ENCODE assay signal across 2 cellular contexts in the genomic region with DNA sequence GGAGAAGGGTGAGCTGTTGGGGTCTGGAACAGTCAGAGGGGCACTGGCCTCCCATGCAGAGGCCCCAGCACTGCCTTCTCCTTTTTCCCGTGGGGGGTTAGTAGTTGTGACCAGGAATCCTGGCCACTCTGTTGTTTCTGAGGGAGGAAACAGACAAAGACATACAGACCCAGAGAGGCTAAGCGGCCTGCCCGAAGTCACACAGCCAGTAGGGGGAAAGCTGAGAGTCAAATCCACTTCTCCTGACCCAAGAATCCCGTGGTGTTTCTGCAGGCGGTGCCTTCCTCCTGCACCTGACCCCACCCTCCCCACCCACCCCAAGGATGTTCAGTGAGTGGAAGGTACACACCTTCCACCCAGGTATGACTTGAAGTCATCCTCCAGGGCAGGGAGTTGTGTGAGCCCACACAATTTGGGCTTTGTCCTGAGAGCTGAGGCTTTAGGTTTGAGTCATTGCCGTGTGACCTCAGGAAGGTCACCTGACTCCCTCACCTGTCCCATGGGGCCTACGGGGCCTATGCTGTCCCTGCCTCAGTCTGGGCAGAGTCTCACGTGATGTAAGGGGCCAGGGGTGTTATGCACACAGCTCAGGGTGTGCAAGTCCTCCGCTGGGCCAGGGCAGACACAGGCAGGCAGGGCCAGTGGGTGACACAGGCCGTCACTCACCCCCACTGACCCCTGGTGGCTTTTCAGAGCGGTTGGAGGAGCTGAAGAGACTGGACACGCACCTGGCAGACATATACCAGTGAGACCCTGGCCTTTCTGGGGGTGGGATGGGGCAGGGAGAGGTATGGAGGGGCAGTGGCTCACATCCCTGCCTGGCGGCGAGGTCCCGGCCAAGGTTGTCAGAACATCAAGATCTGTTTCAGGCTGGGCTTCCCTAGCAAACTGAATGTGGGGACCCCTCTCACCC.
TF ChIP-seq lines count a peak whose summit lies in the region.

No MANE protein-coding gene starts in this region.

TF ChIP-seq in GM23338, 12 proteins besides CTCF, POLR2A, EP300 and RAD21 (continued from another document):
- TF ChIP-seq, protein P1, sequence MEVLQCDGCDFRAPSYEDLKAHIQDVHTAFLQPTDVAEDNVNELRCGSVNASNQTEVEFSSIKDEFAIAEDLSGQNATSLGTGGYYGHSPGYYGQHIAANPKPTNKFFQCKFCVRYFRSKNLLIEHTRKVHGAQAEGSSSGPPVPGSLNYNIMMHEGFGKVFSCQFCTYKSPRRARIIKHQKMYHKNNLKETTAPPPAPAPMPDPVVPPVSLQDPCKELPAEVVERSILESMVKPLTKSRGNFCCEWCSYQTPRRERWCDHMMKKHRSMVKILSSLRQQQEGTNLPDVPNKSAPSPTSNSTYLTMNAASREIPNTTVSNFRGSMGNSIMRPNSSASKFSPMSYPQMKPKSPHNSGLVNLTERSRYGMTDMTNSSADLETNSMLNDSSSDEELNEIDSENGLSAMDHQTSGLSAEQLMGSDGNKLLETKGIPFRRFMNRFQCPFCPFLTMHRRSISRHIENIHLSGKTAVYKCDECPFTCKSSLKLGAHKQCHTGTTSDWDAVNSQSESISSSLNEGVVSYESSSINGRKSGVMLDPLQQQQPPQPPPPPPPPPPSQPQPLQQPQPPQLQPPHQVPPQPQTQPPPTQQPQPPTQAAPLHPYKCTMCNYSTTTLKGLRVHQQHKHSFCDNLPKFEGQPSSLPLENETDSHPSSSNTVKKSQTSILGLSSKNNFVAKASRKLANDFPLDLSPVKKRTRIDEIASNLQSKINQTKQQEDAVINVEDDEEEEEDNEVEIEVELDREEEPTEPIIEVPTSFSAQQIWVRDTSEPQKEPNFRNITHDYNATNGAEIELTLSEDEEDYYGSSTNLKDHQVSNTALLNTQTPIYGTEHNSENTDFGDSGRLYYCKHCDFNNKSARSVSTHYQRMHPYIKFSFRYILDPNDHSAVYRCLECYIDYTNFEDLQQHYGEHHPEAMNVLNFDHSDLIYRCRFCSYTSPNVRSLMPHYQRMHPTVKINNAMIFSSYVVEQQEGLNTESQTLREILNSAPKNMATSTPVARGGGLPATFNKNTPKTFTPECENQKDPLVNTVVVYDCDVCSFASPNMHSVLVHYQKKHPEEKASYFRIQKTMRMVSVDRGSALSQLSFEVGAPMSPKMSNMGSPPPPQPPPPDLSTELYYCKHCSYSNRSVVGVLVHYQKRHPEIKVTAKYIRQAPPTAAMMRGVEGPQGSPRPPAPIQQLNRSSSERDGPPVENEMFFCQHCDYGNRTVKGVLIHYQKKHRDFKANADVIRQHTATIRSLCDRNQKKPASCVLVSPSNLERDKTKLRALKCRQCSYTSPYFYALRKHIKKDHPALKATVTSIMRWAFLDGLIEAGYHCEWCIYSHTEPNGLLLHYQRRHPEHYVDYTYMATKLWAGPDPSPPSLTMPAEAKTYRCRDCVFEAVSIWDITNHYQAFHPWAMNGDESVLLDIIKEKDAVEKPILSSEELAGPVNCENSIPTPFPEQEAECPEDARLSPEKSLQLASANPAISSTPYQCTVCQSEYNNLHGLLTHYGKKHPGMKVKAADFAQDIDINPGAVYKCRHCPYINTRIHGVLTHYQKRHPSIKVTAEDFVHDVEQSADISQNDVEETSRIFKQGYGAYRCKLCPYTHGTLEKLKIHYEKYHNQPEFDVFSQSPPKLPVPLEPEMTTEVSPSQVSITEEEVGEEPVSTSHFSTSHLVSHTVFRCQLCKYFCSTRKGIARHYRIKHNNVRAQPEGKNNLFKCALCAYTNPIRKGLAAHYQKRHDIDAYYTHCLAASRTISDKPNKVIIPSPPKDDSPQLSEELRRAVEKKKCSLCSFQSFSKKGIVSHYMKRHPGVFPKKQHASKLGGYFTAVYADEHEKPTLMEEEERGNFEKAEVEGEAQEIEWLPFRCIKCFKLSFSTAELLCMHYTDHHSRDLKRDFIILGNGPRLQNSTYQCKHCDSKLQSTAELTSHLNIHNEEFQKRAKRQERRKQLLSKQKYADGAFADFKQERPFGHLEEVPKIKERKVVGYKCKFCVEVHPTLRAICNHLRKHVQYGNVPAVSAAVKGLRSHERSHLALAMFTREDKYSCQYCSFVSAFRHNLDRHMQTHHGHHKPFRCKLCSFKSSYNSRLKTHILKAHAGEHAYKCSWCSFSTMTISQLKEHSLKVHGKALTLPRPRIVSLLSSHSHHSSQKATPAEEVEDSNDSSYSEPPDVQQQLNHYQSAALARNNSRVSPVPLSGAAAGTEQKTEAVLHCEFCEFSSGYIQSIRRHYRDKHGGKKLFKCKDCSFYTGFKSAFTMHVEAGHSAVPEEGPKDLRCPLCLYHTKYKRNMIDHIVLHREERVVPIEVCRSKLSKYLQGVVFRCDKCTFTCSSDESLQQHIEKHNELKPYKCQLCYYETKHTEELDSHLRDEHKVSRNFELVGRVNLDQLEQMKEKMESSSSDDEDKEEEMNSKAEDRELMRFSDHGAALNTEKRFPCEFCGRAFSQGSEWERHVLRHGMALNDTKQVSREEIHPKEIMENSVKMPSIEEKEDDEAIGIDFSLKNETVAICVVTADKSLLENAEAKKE (CRISPR knock-in tag; IDR thresholded peaks at IDR 0.05), result no peak

TF ChIP-seq in HepG2, 621 proteins besides CTCF, POLR2A, EP300 and RAD21 (continued from another document and continues in another):
- TF ChIP-seq ZNF674 (CRISPR knock-in tag; IDR thresholded peaks at IDR 0.05; ENCODE audit: low read depth) (no peak), PHF21A (CRISPR knock-in tag; IDR thresholded peaks at IDR 0.05) (0 out of 2 replicates have a peak, but pooled peaks have one; percentile 40), ZNF792 (CRISPR knock-in tag; IDR thresholded peaks at IDR 0.05) (no peak), MXI1 (IDR thresholded peaks at IDR 0.05; ENCODE audit: borderline replicate concordance, low read depth, low read length) (no peak), GLI4 (CRISPR knock-in tag; IDR thresholded peaks at IDR 0.05; ENCODE audit: borderline replicate concordance) (no peak), ELF4 (CRISPR knock-in tag; IDR thresholded peaks at IDR 0.05; ENCODE audit: borderline replicate concordance) (no peak), CBX1 (IDR thresholded peaks at IDR 0.05; ENCODE audit: low read depth) (no peak), ZFAT (CRISPR knock-in tag; conservative IDR thresholded peaks at IDR 0.05) (no peak), RFX1 (IDR thresholded peaks at IDR 0.05) (no peak), ZNF773 (CRISPR knock-in tag; IDR thresholded peaks at IDR 0.05; ENCODE audit: borderline replicate concordance) (no peak), TCF7L2 (IDR thresholded peaks at IDR 0.05; ENCODE audit: low read depth, low read length) (no peak), NR1H2 (CRISPR knock-in tag; IDR thresholded peaks at IDR 0.05; ENCODE audit: borderline replicate concordance, low read depth) (no peak), ZNF432 (CRISPR knock-in tag; IDR thresholded peaks at IDR 0.05; ENCODE audit: borderline replicate concordance) (no peak), ZNF891 (CRISPR knock-in tag; IDR thresholded peaks at IDR 0.05) (no peak), NR2F1 (CRISPR knock-in tag; IDR thresholded peaks at IDR 0.05) (peak in 1 of 2 experiments; percentile 36; a peak in 1 of 4 replicates), MED1 (CRISPR knock-in tag; IDR thresholded peaks at IDR 0.05) (peak; percentile 22; the same call in 1 of the 2 replicates)
- TF ChIP-seq, protein P2, sequence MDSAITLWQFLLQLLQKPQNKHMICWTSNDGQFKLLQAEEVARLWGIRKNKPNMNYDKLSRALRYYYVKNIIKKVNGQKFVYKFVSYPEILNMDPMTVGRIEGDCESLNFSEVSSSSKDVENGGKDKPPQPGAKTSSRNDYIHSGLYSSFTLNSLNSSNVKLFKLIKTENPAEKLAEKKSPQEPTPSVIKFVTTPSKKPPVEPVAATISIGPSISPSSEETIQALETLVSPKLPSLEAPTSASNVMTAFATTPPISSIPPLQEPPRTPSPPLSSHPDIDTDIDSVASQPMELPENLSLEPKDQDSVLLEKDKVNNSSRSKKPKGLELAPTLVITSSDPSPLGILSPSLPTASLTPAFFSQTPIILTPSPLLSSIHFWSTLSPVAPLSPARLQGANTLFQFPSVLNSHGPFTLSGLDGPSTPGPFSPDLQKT (CRISPR knock-in tag; IDR thresholded peaks at IDR 0.05; ENCODE audit: borderline replicate concordance), result no peak
- TF ChIP-seq, protein P3, sequence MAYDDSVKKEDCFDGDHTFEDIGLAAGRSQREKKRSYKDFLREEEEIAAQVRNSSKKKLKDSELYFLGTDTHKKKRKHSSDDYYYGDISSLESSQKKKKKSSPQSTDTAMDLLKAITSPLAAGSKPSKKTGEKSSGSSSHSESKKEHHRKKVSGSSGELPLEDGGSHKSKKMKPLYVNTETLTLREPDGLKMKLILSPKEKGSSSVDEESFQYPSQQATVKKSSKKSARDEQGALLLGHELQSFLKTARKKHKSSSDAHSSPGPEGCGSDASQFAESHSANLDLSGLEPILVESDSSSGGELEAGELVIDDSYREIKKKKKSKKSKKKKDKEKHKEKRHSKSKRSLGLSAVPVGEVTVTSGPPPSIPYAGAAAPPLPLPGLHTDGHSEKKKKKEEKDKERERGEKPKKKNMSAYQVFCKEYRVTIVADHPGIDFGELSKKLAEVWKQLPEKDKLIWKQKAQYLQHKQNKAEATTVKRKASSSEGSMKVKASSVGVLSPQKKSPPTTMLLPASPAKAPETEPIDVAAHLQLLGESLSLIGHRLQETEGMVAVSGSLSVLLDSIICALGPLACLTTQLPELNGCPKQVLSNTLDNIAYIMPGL (CRISPR knock-in tag; IDR thresholded peaks at IDR 0.05; ENCODE audit: borderline replicate concordance in 1 of 2, low read depth in 1 of 2), result no peak
- TF ChIP-seq, protein P4, sequence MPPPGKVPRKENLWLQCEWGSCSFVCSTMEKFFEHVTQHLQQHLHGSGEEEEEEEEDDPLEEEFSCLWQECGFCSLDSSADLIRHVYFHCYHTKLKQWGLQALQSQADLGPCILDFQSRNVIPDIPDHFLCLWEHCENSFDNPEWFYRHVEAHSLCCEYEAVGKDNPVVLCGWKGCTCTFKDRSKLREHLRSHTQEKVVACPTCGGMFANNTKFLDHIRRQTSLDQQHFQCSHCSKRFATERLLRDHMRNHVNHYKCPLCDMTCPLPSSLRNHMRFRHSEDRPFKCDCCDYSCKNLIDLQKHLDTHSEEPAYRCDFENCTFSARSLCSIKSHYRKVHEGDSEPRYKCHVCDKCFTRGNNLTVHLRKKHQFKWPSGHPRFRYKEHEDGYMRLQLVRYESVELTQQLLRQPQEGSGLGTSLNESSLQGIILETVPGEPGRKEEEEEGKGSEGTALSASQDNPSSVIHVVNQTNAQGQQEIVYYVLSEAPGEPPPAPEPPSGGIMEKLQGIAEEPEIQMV (CRISPR knock-in tag; IDR thresholded peaks at IDR 0.05; ENCODE audit: low read depth), result no peak
- TF ChIP-seq, protein P5, sequence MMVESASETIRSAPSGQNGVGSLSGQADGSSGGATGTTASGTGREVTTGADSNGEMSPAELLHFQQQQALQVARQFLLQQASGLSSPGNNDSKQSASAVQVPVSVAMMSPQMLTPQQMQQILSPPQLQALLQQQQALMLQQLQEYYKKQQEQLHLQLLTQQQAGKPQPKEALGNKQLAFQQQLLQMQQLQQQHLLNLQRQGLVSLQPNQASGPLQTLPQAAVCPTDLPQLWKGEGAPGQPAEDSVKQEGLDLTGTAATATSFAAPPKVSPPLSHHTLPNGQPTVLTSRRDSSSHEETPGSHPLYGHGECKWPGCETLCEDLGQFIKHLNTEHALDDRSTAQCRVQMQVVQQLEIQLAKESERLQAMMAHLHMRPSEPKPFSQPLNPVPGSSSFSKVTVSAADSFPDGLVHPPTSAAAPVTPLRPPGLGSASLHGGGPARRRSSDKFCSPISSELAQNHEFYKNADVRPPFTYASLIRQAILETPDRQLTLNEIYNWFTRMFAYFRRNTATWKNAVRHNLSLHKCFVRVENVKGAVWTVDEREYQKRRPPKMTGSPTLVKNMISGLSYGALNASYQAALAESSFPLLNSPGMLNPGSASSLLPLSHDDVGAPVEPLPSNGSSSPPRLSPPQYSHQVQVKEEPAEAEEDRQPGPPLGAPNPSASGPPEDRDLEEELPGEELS (CRISPR knock-in tag; IDR thresholded peaks at IDR 0.05), result no peak
- TF ChIP-seq, protein P6, sequence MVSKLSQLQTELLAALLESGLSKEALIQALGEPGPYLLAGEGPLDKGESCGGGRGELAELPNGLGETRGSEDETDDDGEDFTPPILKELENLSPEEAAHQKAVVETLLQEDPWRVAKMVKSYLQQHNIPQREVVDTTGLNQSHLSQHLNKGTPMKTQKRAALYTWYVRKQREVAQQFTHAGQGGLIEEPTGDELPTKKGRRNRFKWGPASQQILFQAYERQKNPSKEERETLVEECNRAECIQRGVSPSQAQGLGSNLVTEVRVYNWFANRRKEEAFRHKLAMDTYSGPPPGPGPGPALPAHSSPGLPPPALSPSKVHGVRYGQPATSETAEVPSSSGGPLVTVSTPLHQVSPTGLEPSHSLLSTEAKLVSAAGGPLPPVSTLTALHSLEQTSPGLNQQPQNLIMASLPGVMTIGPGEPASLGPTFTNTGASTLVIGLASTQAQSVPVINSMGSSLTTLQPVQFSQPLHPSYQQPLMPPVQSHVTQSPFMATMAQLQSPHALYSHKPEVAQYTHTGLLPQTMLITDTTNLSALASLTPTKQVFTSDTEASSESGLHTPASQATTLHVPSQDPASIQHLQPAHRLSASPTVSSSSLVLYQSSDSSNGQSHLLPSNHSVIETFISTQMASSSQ (IDR thresholded peaks at IDR 0.05; ENCODE audit: low read depth), result no peak
- TF ChIP-seq, protein P6 (CRISPR knock-in tag; IDR thresholded peaks at IDR 0.05; ENCODE audit: borderline replicate concordance), result no peak
- TF ChIP-seq, protein P7, sequence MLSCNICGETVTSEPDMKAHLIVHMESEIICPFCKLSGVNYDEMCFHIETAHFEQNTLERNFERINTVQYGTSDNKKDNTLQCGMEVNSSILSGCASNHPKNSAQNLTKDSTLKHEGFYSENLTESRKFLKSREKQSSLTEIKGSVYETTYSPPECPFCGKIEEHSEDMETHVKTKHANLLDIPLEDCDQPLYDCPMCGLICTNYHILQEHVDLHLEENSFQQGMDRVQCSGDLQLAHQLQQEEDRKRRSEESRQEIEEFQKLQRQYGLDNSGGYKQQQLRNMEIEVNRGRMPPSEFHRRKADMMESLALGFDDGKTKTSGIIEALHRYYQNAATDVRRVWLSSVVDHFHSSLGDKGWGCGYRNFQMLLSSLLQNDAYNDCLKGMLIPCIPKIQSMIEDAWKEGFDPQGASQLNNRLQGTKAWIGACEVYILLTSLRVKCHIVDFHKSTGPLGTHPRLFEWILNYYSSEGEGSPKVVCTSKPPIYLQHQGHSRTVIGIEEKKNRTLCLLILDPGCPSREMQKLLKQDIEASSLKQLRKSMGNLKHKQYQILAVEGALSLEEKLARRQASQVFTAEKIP (CRISPR knock-in tag; IDR thresholded peaks at IDR 0.05; ENCODE audit: borderline replicate concordance), result no peak
- TF ChIP-seq, protein P8, sequence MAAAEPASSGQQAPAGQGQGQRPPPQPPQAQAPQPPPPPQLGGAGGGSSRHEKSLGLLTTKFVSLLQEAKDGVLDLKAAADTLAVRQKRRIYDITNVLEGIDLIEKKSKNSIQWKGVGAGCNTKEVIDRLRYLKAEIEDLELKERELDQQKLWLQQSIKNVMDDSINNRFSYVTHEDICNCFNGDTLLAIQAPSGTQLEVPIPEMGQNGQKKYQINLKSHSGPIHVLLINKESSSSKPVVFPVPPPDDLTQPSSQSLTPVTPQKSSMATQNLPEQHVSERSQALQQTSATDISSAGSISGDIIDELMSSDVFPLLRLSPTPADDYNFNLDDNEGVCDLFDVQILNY (CRISPR knock-in tag; conservative IDR thresholded peaks at IDR 0.05), result no peak
